Comparison of ENCODE assay signal across 1 cellular context in the genomic region with DNA sequence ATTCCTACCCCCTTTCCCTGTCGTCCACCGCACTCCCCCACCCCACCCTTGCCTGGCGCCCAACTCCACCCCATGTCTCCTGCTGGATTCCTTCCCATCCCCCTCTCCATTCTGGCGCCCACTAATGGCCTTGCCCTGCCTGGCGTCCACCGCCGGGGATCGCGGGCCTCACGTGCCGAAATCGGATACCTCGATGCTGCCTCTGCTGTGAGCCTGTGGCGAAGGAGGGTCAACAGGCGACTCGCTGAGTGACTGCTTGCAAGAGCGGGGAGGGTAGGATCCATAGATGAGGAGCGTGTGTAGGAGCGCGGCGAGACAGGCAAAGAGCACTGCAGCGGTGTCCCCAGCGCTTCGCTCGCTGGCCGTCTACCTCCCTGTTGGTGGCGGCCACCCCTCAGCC.
TF ChIP-seq lines count a peak whose summit lies in the region.

A gene (minus strand): TSS at position 327 of the 400 bp plus-strand sequence. CDS start 800 bp downstream, outside the sequence.

TF ChIP-seq in H1, 55 proteins besides CTCF, POLR2A, EP300 and RAD21:
- TF ChIP-seq TAF1 (IDR thresholded peaks at IDR 0.05; ENCODE audit: low read depth, low read length) (peak; percentile 6; the same call in 1 of the 2 replicates), KDM4A (IDR thresholded peaks at IDR 0.05; ENCODE audit: low read depth, low read length, severe bottlenecking) (peak; percentile 41)
- TF ChIP-seq, protein P1, sequence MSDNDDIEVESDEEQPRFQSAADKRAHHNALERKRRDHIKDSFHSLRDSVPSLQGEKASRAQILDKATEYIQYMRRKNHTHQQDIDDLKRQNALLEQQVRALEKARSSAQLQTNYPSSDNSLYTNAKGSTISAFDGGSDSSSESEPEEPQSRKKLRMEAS (IDR thresholded peaks at IDR 0.05) = peak; percentile 56; the same call in 1 of the 2 replicates
TF ChIP-seq in H1: peak in this region for 3; not testable (repeated sequence) for 52.
